8 cellular contexts compared by ENCODE assay signal in the genomic region with DNA sequence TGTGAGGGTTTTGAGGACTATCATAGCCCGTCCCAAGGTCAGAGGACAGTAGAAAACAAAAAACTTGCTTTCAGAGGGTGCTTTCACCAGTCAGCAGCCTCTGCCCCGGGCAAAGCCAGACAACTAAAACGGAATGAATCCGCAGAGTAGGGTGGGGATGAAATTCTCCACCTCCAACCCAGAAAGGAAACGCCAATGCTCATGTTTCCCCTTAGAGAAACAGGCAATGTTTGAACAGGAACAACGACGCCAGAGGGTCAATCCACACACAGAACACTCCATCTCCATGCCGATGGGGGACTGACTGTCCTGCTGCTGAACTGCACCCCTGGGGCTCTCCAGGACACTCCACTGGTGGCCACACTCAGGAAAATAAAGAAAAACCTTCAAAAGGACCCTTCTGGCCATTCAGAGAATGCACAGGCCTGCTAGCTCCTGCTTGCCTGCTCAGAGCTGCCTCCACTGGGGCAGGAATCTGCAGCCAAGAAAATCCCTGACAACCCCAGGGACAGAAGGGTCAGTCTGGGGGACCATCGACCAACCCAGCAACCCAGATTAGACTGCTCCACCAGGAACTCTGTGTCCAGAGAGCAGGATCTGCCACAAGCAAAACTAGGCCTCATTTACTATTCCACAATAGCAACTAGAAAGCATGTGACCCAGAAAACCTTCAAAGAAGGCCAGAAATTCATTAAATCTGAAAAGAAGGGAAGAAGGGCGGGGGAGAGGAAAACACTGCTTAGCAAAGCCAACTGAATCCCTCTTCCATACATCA.
DNase-seq lines count a peak whose midpoint lies in the region; ATAC-seq and TF ChIP-seq lines count a peak whose summit lies in the region.

No MANE protein-coding gene starts in this region.

- H3K27ac Mint-ChIP-seq in CD14-positive monocyte: peak overlapping the region; percentile 94 to 98 (median 96)
- peak overlapping the region; percentile 92 to 99 (median 95) for H3K27ac Mint-ChIP-seq in naive thymus-derived CD8-positive, alpha-beta T cell

- POLR2A ChIA-PET in naive thymus-derived CD8-positive, alpha-beta T cell (lab: Charles Lee): interaction anchor here (1.0 to 1.9 kb wide), 8 partner anchors 13 to 404 kb away, joined by 3 to 10 read pairs (median 4); a partner anchor contains a TSS

- H3K4me1 Mint-ChIP-seq in CD14-positive monocyte: peaks cover 58% of the 10 kb centered on the region
- peaks cover 25 to 76% (median 49%) of the 10 kb centered on the region in 4 donors for H3K4me1 Mint-ChIP-seq in naive thymus-derived CD8-positive, alpha-beta T cell

- no peak for ATAC-seq in naive thymus-derived CD8-positive, alpha-beta T cell
- ATAC-seq in GM21447 (IDR thresholded peaks at IDR 0.05; ENCODE audit: unreplicated experiment): no peak

- DNase-seq in CD14-positive monocyte (ENCODE audit: low spot score): no peak
- peak; percentile 47 to 65 for DNase-seq in Kasumi-1 (lab: John Stamatoyannopoulos, UW)
- peak; percentile 7 for DNase-seq in cerebellum (ENCODE audit: low spot score)
- DNase-seq in naive thymus-derived CD8-positive, alpha-beta T cell: peak in 1 of 10 donors; percentile 21
- DNase-seq in activated CD4-positive, CD25-positive, alpha-beta regulatory T cell (lab: John Stamatoyannopoulos, UW): no peak
- no peak for DNase-seq in germinal center (ENCODE audit: low spot score)
- DNase-seq in DMS53 treated with DMSO at 0.1 percent for 48 hours (lab: John Stamatoyannopoulos, UW; ENCODE audit: unreplicated experiment): no peak

- H3K4me3 Mint-ChIP-seq in CD14-positive monocyte: peak overlapping the region; percentile 62 to 81
- peak overlapping the region; percentile 61 to 87 (median 76) for H3K4me3 Mint-ChIP-seq in naive thymus-derived CD8-positive, alpha-beta T cell

- intact Hi-C loops in CD14-positive monocyte (cut with micrococcal nuclease): loop anchor here (5.0 kb wide), 2 partner anchors 35 to 70 kb away; no protein-coding TSS in a partner anchor

- H3K36me3 Mint-ChIP-seq in CD14-positive monocyte: peaks cover 2 to 15% of the 10 kb centered on the region in 2 donors
- H3K36me3 Mint-ChIP-seq in naive thymus-derived CD8-positive, alpha-beta T cell: peaks cover 0 to under 1% (median 0%) of the 10 kb centered on the region in 3 donors

- no peak for TF ChIP-seq CTCF in CD14-positive monocyte (IDR thresholded peaks at IDR 0.05)

- H3K27me3 Mint-ChIP-seq in CD14-positive monocyte (ENCODE audit: low read depth in 3 of 3): no peaks in the 10 kb centered on the region
- no peaks in the 10 kb centered on the region for H3K27me3 Mint-ChIP-seq in naive thymus-derived CD8-positive, alpha-beta T cell

- peaks cover 0 to 3% (median 0%) of the 10 kb centered on the region in 7 donors for H3K9me3 Mint-ChIP-seq in CD14-positive monocyte
- peaks cover 0 to 5% (median 0%) of the 10 kb centered on the region in 9 donors for H3K9me3 Mint-ChIP-seq in naive thymus-derived CD8-positive, alpha-beta T cell

Comparison
In these comparisons a context has a peak if more than half of its experiments do, and no peak if none do; other contexts are left out.
1. DNase-seq: peak in Kasumi-1 (2 of 2) and cerebellum (single experiment); none in CD14-positive monocyte (single experiment), activated CD4-positive, CD25-positive, alpha-beta regulatory T cell (0 of 4), germinal center (single experiment) and DMS53 treated with DMSO at 0.1 percent for 48 hours (single experiment).